Comparison of ENCODE assay signal across 1 cellular context in genomic region chr4:15740764-15741404, GRCh38.
TF ChIP-seq lines count a peak whose summit lies in the region.

No MANE protein-coding gene starts in this region.

TF ChIP-seq in HepG2, 621 proteins besides CTCF, POLR2A, EP300 and RAD21 (continued from another document):
- TF ChIP-seq PAXIP1 (CRISPR knock-in tag; conservative IDR thresholded peaks at IDR 0.05) (peak; percentile 73), CENPT (CRISPR knock-in tag; IDR thresholded peaks at IDR 0.05; ENCODE audit: low read depth) (no peak), HBP1 (CRISPR knock-in tag; IDR thresholded peaks at IDR 0.05; ENCODE audit: low read depth) (0 out of 2 replicates have a peak, but pooled peaks have one; percentile 33), ETV5 (CRISPR knock-in tag; IDR thresholded peaks at IDR 0.05; ENCODE audit: borderline replicate concordance) (no peak), FOSL1 (CRISPR knock-in tag; IDR thresholded peaks at IDR 0.05; ENCODE audit: borderline replicate concordance) (no peak), AGO1 (IDR thresholded peaks at IDR 0.05; ENCODE audit: low read depth, low read length, poor library complexity, severe bottlenecking) (no peak), MIXL1 (CRISPR knock-in tag; IDR thresholded peaks at IDR 0.05) (peak; percentile 72), TBX3 (IDR thresholded peaks at IDR 0.05; ENCODE audit: borderline replicate concordance) (peak; percentile 29; the same call in 1 of the 2 replicates), RCOR2 (CRISPR knock-in tag; IDR thresholded peaks at IDR 0.05) (0 out of 2 replicates have a peak, but pooled peaks have one; percentile 53), RNF2 (conservative IDR thresholded peaks at IDR 0.05; ENCODE audit: low read depth) (0 out of 2 replicates have a peak, but pooled peaks have one; percentile 30), ARHGAP35 (CRISPR knock-in tag; IDR thresholded peaks at IDR 0.05; ENCODE audit: borderline replicate concordance) (no peak), ZNF180 (CRISPR knock-in tag; IDR thresholded peaks at IDR 0.05; ENCODE audit: borderline replicate concordance, low read depth) (no peak), ZNF557 (CRISPR knock-in tag; IDR thresholded peaks at IDR 0.05) (no peak), BRD4 (CRISPR knock-in tag; IDR thresholded peaks at IDR 0.05) (no peak), ZNF263 (CRISPR knock-in tag; IDR thresholded peaks at IDR 0.05) (no peak), SOX6 (IDR thresholded peaks at IDR 0.05) (no peak), SOX6 (CRISPR knock-in tag; IDR thresholded peaks at IDR 0.05) (peak; percentile 40; the same call in 1 of the 2 replicates), NR2F2 (IDR thresholded peaks at IDR 0.05; ENCODE audit: borderline replicate concordance, low read depth) (peak; percentile 56; the same call in 1 of the 2 replicates), HOXA3 (CRISPR knock-in tag; IDR thresholded peaks at IDR 0.05) (0 out of 2 replicates have a peak, but pooled peaks have one; percentile 9), REXO4 (CRISPR knock-in tag; IDR thresholded peaks at IDR 0.05; ENCODE audit: borderline replicate concordance) (no peak), ZNF143 (CRISPR knock-in tag; IDR thresholded peaks at IDR 0.05) (no peak), JUND (CRISPR knock-in tag; IDR thresholded peaks at IDR 0.05) (no peak), FOXP1 (IDR thresholded peaks at IDR 0.05) (no peak), FOXP1 (CRISPR knock-in tag; IDR thresholded peaks at IDR 0.05) (peak; percentile 47; the same call in 1 of the 2 replicates)
